1 cellular context compared by ENCODE assay signal in genomic region chr7:105131890-105132289, GRCh38.
TF ChIP-seq lines count a peak whose summit lies in the region.

No MANE protein-coding gene starts in this region.

TF ChIP-seq in GM23338, 12 proteins besides CTCF, POLR2A, EP300 and RAD21 (continued from another document):
- TF ChIP-seq ZNF462 (CRISPR knock-in tag; IDR thresholded peaks at IDR 0.05) = no peak
- no peak for TF ChIP-seq CREB1 (CRISPR knock-in tag; IDR thresholded peaks at IDR 0.05; ENCODE audit: low read depth)
- TF ChIP-seq JUNB (IDR thresholded peaks at IDR 0.05; ENCODE audit: unreplicated experiment) = no peak
- TF ChIP-seq EZH2phosphoT487 (IDR thresholded peaks at IDR 0.05; ENCODE audit: unreplicated experiment) = no peak
- TF ChIP-seq, protein P1, sequence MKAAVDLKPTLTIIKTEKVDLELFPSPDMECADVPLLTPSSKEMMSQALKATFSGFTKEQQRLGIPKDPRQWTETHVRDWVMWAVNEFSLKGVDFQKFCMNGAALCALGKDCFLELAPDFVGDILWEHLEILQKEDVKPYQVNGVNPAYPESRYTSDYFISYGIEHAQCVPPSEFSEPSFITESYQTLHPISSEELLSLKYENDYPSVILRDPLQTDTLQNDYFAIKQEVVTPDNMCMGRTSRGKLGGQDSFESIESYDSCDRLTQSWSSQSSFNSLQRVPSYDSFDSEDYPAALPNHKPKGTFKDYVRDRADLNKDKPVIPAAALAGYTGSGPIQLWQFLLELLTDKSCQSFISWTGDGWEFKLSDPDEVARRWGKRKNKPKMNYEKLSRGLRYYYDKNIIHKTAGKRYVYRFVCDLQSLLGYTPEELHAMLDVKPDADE (IDR thresholded peaks at IDR 0.05) = no peak
- no peak for TF ChIP-seq REST (IDR thresholded peaks at IDR 0.05; ENCODE audit: unreplicated experiment)
- TF ChIP-seq ZNF114 (CRISPR knock-in tag; IDR thresholded peaks at IDR 0.05) = no peak
